Comparison of ENCODE assay signal across 8 cellular contexts in the genomic region with DNA sequence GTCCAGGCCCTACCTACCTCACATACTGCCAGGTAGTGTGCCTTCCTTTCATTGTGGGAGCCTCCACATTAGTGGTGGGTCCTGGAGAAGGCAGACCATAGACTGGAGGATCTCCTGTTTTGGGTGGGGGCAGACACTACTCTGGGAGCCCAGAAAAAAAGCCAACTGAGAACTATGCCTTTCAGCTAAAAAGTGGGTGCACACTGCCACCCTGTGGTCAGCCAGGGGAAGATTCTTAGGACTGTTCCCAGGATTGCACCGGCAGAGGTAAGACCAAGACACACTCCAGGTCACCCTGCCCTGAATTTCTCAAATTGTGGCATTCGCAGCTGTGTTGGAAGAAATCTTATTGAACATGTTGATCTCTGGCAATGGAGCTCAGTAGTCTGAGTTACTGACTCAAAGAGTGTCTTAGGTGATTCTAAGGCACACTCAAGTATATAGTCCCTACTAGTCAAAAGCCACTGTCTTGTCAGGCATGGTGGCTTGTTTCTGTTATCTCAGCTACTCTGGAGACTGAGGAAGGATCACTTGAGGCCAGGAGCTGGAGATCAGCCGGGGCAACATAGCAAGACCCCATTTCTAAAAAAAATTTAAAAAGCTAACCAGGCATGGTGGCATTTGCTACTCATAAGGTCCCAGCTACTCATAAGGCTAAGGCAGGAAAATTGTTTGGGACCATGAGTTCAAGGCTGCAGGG. TPM values are rescaled to one million over a fixed set of nuclear protein-coding genes. Genes with fewer than 3 reads are reported as not detected.
DNase-seq lines count a peak whose midpoint lies in the region; ATAC-seq lines count a peak whose summit lies in the region.

No MANE protein-coding gene starts in this region.

- H3K9me3 Mint-ChIP-seq in activated naive CD8-positive, alpha-beta T cell treated with anti-CD3 and anti-CD28 coated beads for 36 hours, result no peaks in the 10 kb centered on the region

- DNase-seq in activated gamma-delta T cell treated with Interleukin-2 at 50 U/mL for 16 hours (peak; percentile 73), activated gamma-delta T cell (lab: John Stamatoyannopoulos, UW) (no peak), MG63 (peak; percentile 38), SKM-1 (lab: John Stamatoyannopoulos, UW; ENCODE audit: unreplicated experiment) (peak; percentile 51), cardiac septum (ENCODE audit: low spot score) (peak; percentile 84), putamen (ENCODE audit: low spot score) (peak; percentile 69)
- peak; percentile 71 for DNase-seq in activated naive CD8-positive, alpha-beta T cell treated with anti-CD3 and anti-CD28 coated beads for 36 hours

- no peak overlapping the region for H3K4me3 Mint-ChIP-seq in activated naive CD8-positive, alpha-beta T cell treated with anti-CD3 and anti-CD28 coated beads for 36 hours

- H3K36me3 ChIP-seq in MG63, result peaks cover 9% of the 10 kb centered on the region; the same call in 1 of the 2 replicates

- H3K36me3 Mint-ChIP-seq in activated naive CD8-positive, alpha-beta T cell treated with anti-CD3 and anti-CD28 coated beads for 36 hours, result peaks cover 23% of the 10 kb centered on the region

- H3K27me3 Mint-ChIP-seq in activated naive CD8-positive, alpha-beta T cell treated with anti-CD3 and anti-CD28 coated beads for 36 hours, result peaks cover 18% of the 10 kb centered on the region

- H3K9me3 ChIP-seq in MG63, result no peaks in the 10 kb centered on the region

- H3K27me3 ChIP-seq in MG63, result peaks cover 11% of the 10 kb centered on the region

- intact Hi-C loops in cardiac septum (cut with DNase I), result loop anchor here (1.0 kb wide), 1 partner anchor 21 kb away; no protein-coding TSS in a partner anchor

- no peak overlapping the region for H3K4me3 ChIP-seq in MG63

- peaks cover 34% of the 10 kb centered on the region for H3K4me1 Mint-ChIP-seq in activated naive CD8-positive, alpha-beta T cell treated with anti-CD3 and anti-CD28 coated beads for 36 hours

- H3K27ac Mint-ChIP-seq in activated naive CD8-positive, alpha-beta T cell treated with anti-CD3 and anti-CD28 coated beads for 36 hours, result no peak overlapping the region

- ATAC-seq in GM18873 (IDR thresholded peaks at IDR 0.05; ENCODE audit: low FRiP score, unreplicated experiment), result no peak

RNA-seq across cellular contexts. Expression of a gene that starts 3.6 kb away (rescaled TPM):
- total RNA-seq in MG63 (2014; rRNA removed; shearing (Covaris generic); ENCODE audit: low replicate concordance), result 106 and 115 TPM in 2 replicates
- 100 to 1,000 TPM; 111 to 113 TPM for total RNA-seq in activated naive CD8-positive, alpha-beta T cell treated with anti-CD3 and anti-CD28 coated beads for 36 hours
- 25.8 TPM for total RNA-seq in cardiac septum

RNA-seq across cellular contexts. Expression of a gene that starts 5.1 kb away (rescaled TPM):
- total RNA-seq in MG63 (2014; rRNA removed; shearing (Covaris generic); ENCODE audit: low replicate concordance), result 0.16 TPM in 1 of 2 replicates, not detected in the other
- under 1 TPM in 1 of 2 experiments, not detected in 1; 0.31 TPM for total RNA-seq in activated naive CD8-positive, alpha-beta T cell treated with anti-CD3 and anti-CD28 coated beads for 36 hours
- not detected for total RNA-seq in cardiac septum

RNA-seq across cellular contexts. Expression of a gene that starts 12.5 kb away (rescaled TPM):
- total RNA-seq in MG63 (2014; rRNA removed; shearing (Covaris generic); ENCODE audit: low replicate concordance), result 8.2 and 9.9 TPM in 2 replicates
- total RNA-seq in activated naive CD8-positive, alpha-beta T cell treated with anti-CD3 and anti-CD28 coated beads for 36 hours, result 10 to 100 TPM; 42.4 to 43.4 TPM
- total RNA-seq in cardiac septum, result 42.4 TPM

RNA-seq across cellular contexts. Expression of a gene that starts 13.7 kb away (rescaled TPM):
- 91.0 and 107 TPM in 2 replicates for total RNA-seq in MG63 (2014; rRNA removed; shearing (Covaris generic); ENCODE audit: low replicate concordance)
- 10 to 100 TPM; 62.9 to 63.0 TPM for total RNA-seq in activated naive CD8-positive, alpha-beta T cell treated with anti-CD3 and anti-CD28 coated beads for 36 hours
- 101 TPM for total RNA-seq in cardiac septum

RNA-seq across cellular contexts. Expression of a gene that starts 18.0 kb away (rescaled TPM):
- total RNA-seq in MG63 (2014; rRNA removed; shearing (Covaris generic); ENCODE audit: low replicate concordance), result 10.2 and 16.9 TPM in 2 replicates
- 10 to 100 TPM; 12.1 to 13.0 TPM for total RNA-seq in activated naive CD8-positive, alpha-beta T cell treated with anti-CD3 and anti-CD28 coated beads for 36 hours
- 59.4 TPM for total RNA-seq in cardiac septum
